In genomic region chr3:148309390-148310035, GRCh38 we compare ENCODE assay signal across 8 cellular contexts.
DNase-seq lines count a peak whose midpoint lies in the region; ATAC-seq and TF ChIP-seq lines count a peak whose summit lies in the region.

No MANE protein-coding gene starts in this region.

- no peaks in the 10 kb centered on the region for H3K4me1 ChIP-seq in left ventricle myocardium inferior

- H3K36me3 ChIP-seq in left ventricle myocardium inferior: no peaks in the 10 kb centered on the region

- peak; percentile 57 for TF ChIP-seq CTCF in left ventricle myocardium inferior (IDR thresholded peaks at IDR 0.05; ENCODE audit: borderline replicate concordance)

- DNase-seq in Right ventricle myocardium inferior (ENCODE audit: missing footprints) (no peak), Right ventricle myocardium superior (no peak), HT1080 (ENCODE audit: low read depth) (peak; percentile 64), SW480 (ENCODE audit: low spot score) (peak; percentile 10), left ventricle myocardium inferior (no peak), NCI-H510A treated with DMSO at 0.1 percent for 48 hours (lab: John Stamatoyannopoulos, UW) (no peak), GM19238 (ENCODE audit: insufficient read length, low spot score) (no peak)

- H3K4me3 ChIP-seq in left ventricle myocardium inferior: no peak overlapping the region

- ATAC-seq in Right ventricle myocardium inferior (peak; percentile 46), Right ventricle myocardium superior (ENCODE audit: poor library complexity) (no peak), GM21825 (IDR thresholded peaks at IDR 0.05; ENCODE audit: unreplicated experiment) (peak; percentile 90)

- no peak overlapping the region for H3K27ac ChIP-seq in left ventricle myocardium inferior (replicated peaks)

- no peaks in the 10 kb centered on the region for H3K9me3 ChIP-seq in left ventricle myocardium inferior (replicated peaks)

- intact Hi-C loops in Right ventricle myocardium inferior (cut with DNase I) (loop anchor here (10.0 kb wide), 1 partner anchor 325 kb away; no protein-coding TSS in a partner anchor), Right ventricle myocardium superior (cut with DNase I) (no loop called here), left ventricle myocardium inferior (cut with micrococcal nuclease) (no loop called here)

- H3K27me3 ChIP-seq in left ventricle myocardium inferior (ENCODE audit: low read depth): no peaks in the 10 kb centered on the region

Comparison
In these comparisons a context has a peak if more than half of its experiments do, and no peak if none do; other contexts are left out.
1. DNase-seq: peak in HT1080 (single experiment) and SW480 (single experiment); none in Right ventricle myocardium inferior (single experiment), Right ventricle myocardium superior (single experiment), left ventricle myocardium inferior (single experiment), NCI-H510A treated with DMSO at 0.1 percent for 48 hours (single experiment) and GM19238 (single experiment).